ENCODE assay signal across 21 cellular contexts in the genomic region with DNA sequence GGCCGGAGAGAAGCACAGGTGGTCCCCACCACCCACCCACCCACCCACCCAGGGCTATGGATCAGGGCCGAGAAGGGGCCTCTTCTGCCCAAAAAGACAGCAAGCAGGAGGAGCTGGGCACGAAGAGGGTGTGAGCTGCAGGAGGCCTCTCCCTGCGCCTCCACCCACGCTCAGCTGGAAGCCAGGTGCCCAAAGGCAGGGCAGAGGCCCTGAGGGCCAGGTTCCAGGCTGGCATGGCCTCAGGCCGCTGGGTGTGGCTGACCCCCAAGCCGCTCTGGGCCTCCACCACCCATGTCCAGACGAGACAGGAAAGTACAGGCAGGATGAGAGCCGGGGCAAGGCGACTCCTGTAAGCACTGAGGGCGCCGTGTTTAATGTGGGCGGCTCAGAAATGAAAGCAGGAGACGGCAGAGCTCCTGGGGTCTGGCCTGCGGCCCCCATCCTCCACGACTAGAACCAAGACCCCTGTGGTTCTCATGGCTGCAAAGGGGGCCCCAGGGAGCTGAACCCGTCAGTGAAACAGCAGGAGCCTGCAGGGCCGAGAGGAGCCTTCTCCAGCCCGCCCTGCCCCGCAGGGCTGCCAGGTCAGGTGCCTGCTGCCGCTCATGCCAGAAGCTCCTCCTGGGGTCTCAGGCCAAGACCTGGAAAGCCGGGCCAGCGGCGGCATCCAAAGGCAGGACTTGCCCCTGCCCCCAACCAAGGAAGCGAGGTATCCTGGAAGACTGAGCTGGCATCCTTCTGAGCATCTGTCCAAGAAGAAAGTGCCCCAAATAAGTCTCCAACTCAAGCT.
"Had no signal": no experiment of that assay in that cellular context is flagged by ENCODE, and none has a peak within 500 bp of the region (broad histone marks: within the 10 kb centered on the region; RNA-seq: fewer than 3 reads in every experiment).

No MANE protein-coding gene starts in this region.

- H3K27ac ChIP-seq: brain microvascular endothelial cell, right atrium auricular region, tibial nerve, WERI-Rb-1 had no signal

- ATAC-seq: activated CD4-positive, CD25-positive, alpha-beta regulatory T cell treated with anti-CD3 and anti-CD28 coated beads, Interleukin-2, amount 50 U/mL, for 24 hours; naive thymus-derived CD4-positive, alpha-beta T cell had no signal

- H3K36me3 ChIP-seq: brain microvascular endothelial cell, esophagus squamous epithelium, right atrium auricular region, tibial nerve, WERI-Rb-1 had no signal

- H3K4me1 ChIP-seq: right atrium auricular region had no signal

- H3K9me3 ChIP-seq: right atrium auricular region had no signal

- H3K27me3 ChIP-seq: brain microvascular endothelial cell, right atrium auricular region, tibial nerve had no signal

- DNase-seq: activated CD4-positive, alpha-beta T cell treated with anti-CD3 and anti-CD28 coated beads for 48 hours; activated CD4-positive, alpha-beta T cell treated with anti-CD3 and anti-CD28 coated beads, Interleukin-2, amount 50 U/mL, for 48 hours; activated CD8-positive, alpha-beta memory T cell treated with anti-CD3 and anti-CD28 coated beads, Interleukin-2, amount 50 U/mL, for 4 hours; activated effector memory CD4-positive, alpha-beta T cell treated with anti-CD3 and anti-CD28 coated beads, Interleukin-2, amount 50 U/mL, for 16 hours; activated naive CD4-positive, alpha-beta T cell treated with anti-CD3 and anti-CD28 coated beads for 36 hours; activated T-cell treated with anti-CD3 and anti-CD28 coated beads, Interleukin-2, amount 50 U/mL, for 1 hour; amniotic stem cell; brain microvascular endothelial cell; central memory CD4-positive, alpha-beta T cell; dermis blood vessel endothelial cell; effector CD4-positive, alpha-beta T cell; esophagus squamous epithelium; left cardiac atrium; naive thymus-derived CD4-positive, alpha-beta T cell; stimulated activated CD4-positive, alpha-beta T cell treated with anti-CD3 and anti-CD28 coated beads, Interleukin-15, amount 100 ng/mL, for 24 hours; stimulated activated naive CD4-positive, alpha-beta T cell; T1000; WERI-Rb-1 had no signal

- H3K4me3 ChIP-seq: esophagus squamous epithelium, right atrium auricular region, tibial nerve had no signal
